In genomic region chr21:25639922-25640670, GRCh38 we compare ENCODE assay signal across 8 cellular contexts. TPM values are rescaled to one million over a fixed set of nuclear protein-coding genes. Genes with fewer than 3 reads are reported as not detected.
DNase-seq lines count a peak whose midpoint lies in the region; ATAC-seq and TF ChIP-seq lines count a peak whose summit lies in the region.

No MANE protein-coding gene starts in this region.

- H2BK5ac ChIP-seq in mesendoderm (ENCODE audit: low read length): no peak overlapping the region

- H3K4me3 Mint-ChIP-seq in activated naive CD4-positive, alpha-beta T cell treated with anti-CD3 and anti-CD28 coated beads for 36 hours: peak overlapping the region; percentile 67

- peaks cover 20% of the 10 kb centered on the region for H3K4me1 Mint-ChIP-seq in activated naive CD4-positive, alpha-beta T cell treated with anti-CD3 and anti-CD28 coated beads for 36 hours (ENCODE audit: low read depth)

- no peaks in the 10 kb centered on the region for H3K79me2 ChIP-seq in mesendoderm (ENCODE audit: control insufficient read depth, insufficient read depth, low read length)

- H3K27ac Mint-ChIP-seq in activated naive CD4-positive, alpha-beta T cell treated with anti-CD3 and anti-CD28 coated beads for 36 hours: no peak overlapping the region

- WGBS in mesendoderm (ENCODE audit: extremely low coverage, insufficient coverage, low lambda C conversion rate): no CpG with 5 or more reads among the region's 41 CpGs
- 1% methylated on average over 41 of the region's 41 CpGs for WGBS in thymus

- H2AK5ac ChIP-seq in mesendoderm (ENCODE audit: low read length): no peak overlapping the region

- no peaks in the 10 kb centered on the region for H3K9me3 Mint-ChIP-seq in activated naive CD4-positive, alpha-beta T cell treated with anti-CD3 and anti-CD28 coated beads for 36 hours

- ATAC-seq in HG03025 (IDR thresholded peaks at IDR 0.05; ENCODE audit: low FRiP score, unreplicated experiment) (peak; percentile 18), SK-N-SH treated with all-trans-retinoic acid at 6 μM for 48 hours (peak; percentile 77)

- no peaks in the 10 kb centered on the region for H3K79me1 ChIP-seq in mesendoderm (ENCODE audit: low read length)

- no peak overlapping the region for H2BK15ac ChIP-seq in mesendoderm (replicated peaks; ENCODE audit: low read depth)

- H3K4me3 ChIP-seq in effector memory CD4-positive, alpha-beta T cell (ENCODE audit: insufficient read depth, low read depth, low read length, poor library complexity, severe bottlenecking): peak overlapping the region; percentile 68
- H3K4me3 ChIP-seq in mesendoderm (ENCODE audit: low read length): peak overlapping the region; percentile 35
- H3K4me3 ChIP-seq in thymus (ENCODE audit: low read length): peak overlapping the region; percentile 65

- intact Hi-C loops in activated naive CD4-positive, alpha-beta T cell treated with anti-CD3 and anti-CD28 coated beads for 36 hours (cut with micrococcal nuclease): loop anchor here (1.0 to 5.0 kb wide), 5 partner anchors 32 to 244 kb away; partner anchors contain the start of genes ATP5PF and GABPA

- peaks cover 3% of the 10 kb centered on the region for H3K27me3 ChIP-seq in effector memory CD4-positive, alpha-beta T cell (replicated peaks; ENCODE audit: control insufficient read depth, insufficient read depth, low read length, poor library complexity, severe bottlenecking)
- H3K27me3 ChIP-seq in mesendoderm (ENCODE audit: insufficient read depth, low read length, poor library complexity) (peaks cover 2% of the 10 kb centered on the region), thymus (ENCODE audit: control insufficient read depth, insufficient read depth) (peaks cover 6% of the 10 kb centered on the region)

- H3K36me3 Mint-ChIP-seq in activated naive CD4-positive, alpha-beta T cell treated with anti-CD3 and anti-CD28 coated beads for 36 hours (ENCODE audit: low read depth): no peaks in the 10 kb centered on the region

- CTCF ChIA-PET in activated naive CD4-positive, alpha-beta T cell treated with anti-CD3 and anti-CD28 coated beads for 36 hours (lab: Charles Lee): interaction anchor here (1.2 to 2.2 kb wide), 2 partner anchors 35 to 151 kb away, joined by 3 to 6 read pairs; no protein-coding TSS in a partner anchor

- peak overlapping the region; percentile 57 for H3K9ac ChIP-seq in mesendoderm (ENCODE audit: low read length)

- H3K18ac ChIP-seq in mesendoderm (ENCODE audit: low read length): no peak overlapping the region

- H3K4ac ChIP-seq in mesendoderm (ENCODE audit: low read depth, low read length): no peak overlapping the region

- no peaks in the 10 kb centered on the region for H3K9me3 ChIP-seq in effector memory CD4-positive, alpha-beta T cell (ENCODE audit: control insufficient read depth, low read length)
- no peaks in the 10 kb centered on the region for H3K9me3 ChIP-seq in thymus (ENCODE audit: control insufficient read depth)

- DNase-seq in activated naive CD4-positive, alpha-beta T cell treated with anti-CD3 and anti-CD28 coated beads for 36 hours: peak; percentile 15
- DNase-seq in activated naive CD4-positive, alpha-beta T cell treated with anti-CD3 and anti-CD28 coated beads, Interleukin-2, amount 50 U/mL, for 16 hours: no peak
- no peak for DNase-seq in effector memory CD4-positive, alpha-beta T cell
- DNase-seq in mesendoderm (peak; percentile 41), RPMI8226 (no peak)

- no peak overlapping the region for H4K5ac ChIP-seq in mesendoderm (ENCODE audit: low read length)

- peak overlapping the region; percentile 87 for H3K4me2 ChIP-seq in mesendoderm (ENCODE audit: low read length)

- H3K27ac ChIP-seq in effector memory CD4-positive, alpha-beta T cell (ENCODE audit: insufficient read depth, low read length, poor library complexity, severe bottlenecking): no peak overlapping the region
- H3K27ac ChIP-seq in mesendoderm (ENCODE audit: low read depth, low read length): no peak overlapping the region
- peak overlapping the region; percentile 31 for H3K27ac ChIP-seq in thymus (ENCODE audit: low read depth)

- H3K23ac ChIP-seq in mesendoderm (ENCODE audit: low read length): no peak overlapping the region

- H4K8ac ChIP-seq in mesendoderm (ENCODE audit: low read depth, low read length): no peak overlapping the region

- H3K36me3 ChIP-seq in effector memory CD4-positive, alpha-beta T cell (ENCODE audit: control insufficient read depth, insufficient read depth, low read length): no peaks in the 10 kb centered on the region
- H3K36me3 ChIP-seq in mesendoderm (ENCODE audit: control insufficient read depth, insufficient read depth, low read length) (no peaks in the 10 kb centered on the region), thymus (ENCODE audit: control insufficient read depth, insufficient read depth) (no peaks in the 10 kb centered on the region)

- peaks cover 4% of the 10 kb centered on the region for H3K4me1 ChIP-seq in effector memory CD4-positive, alpha-beta T cell (ENCODE audit: control insufficient read depth, insufficient read depth, low read length, poor library complexity, severe bottlenecking)
- no peaks in the 10 kb centered on the region for H3K4me1 ChIP-seq in mesendoderm (ENCODE audit: control insufficient read depth, low read depth, low read length)
- peaks cover 2% of the 10 kb centered on the region for H3K4me1 ChIP-seq in thymus (ENCODE audit: control insufficient read depth, insufficient read depth, low read length)

- H2BK120ac ChIP-seq in mesendoderm (ENCODE audit: low read depth, low read length): no peak overlapping the region

- peaks cover 27% of the 10 kb centered on the region for H3K27me3 Mint-ChIP-seq in activated naive CD4-positive, alpha-beta T cell treated with anti-CD3 and anti-CD28 coated beads for 36 hours (ENCODE audit: low read depth)

- peak overlapping the region; percentile 74 for H3K56ac ChIP-seq in mesendoderm (ENCODE audit: low read length)

TF ChIP-seq in SK-N-SH treated with all-trans-retinoic acid at 6 μM for 48 hours, 23 proteins besides CTCF, POLR2A, EP300 and RAD21:
- TF ChIP-seq PATZ1 (CRISPR knock-in tag; IDR thresholded peaks at IDR 0.05; ENCODE audit: borderline replicate concordance): peak; percentile 42; the same call in 1 of the 2 replicates
- no peak for TF ChIP-seq RARB (CRISPR knock-in tag; IDR thresholded peaks at IDR 0.05)

RNA-seq across cellular contexts. Expression of gene JAM2, which starts 1.0 kb away (rescaled TPM):
- total RNA-seq in activated naive CD4-positive, alpha-beta T cell treated with anti-CD3 and anti-CD28 coated beads for 36 hours: under 1 TPM; 0.07 to 0.27 TPM
- polyA plus RNA-seq in mesendoderm (2013, experiment 1 of 2): 1.8 TPM
- polyA plus RNA-seq in mesendoderm (2013, experiment 2 of 2): 1.7 TPM
- polyA plus RNA-seq in thymus: 8.6 TPM

RNA-seq across cellular contexts. Expression of gene MRPL39, which starts 32.8 kb away (rescaled TPM):
- total RNA-seq in activated naive CD4-positive, alpha-beta T cell treated with anti-CD3 and anti-CD28 coated beads for 36 hours: 10 to 100 TPM; 71.4 to 75.8 TPM
- 64.6 TPM for polyA plus RNA-seq in mesendoderm (2013, experiment 1 of 2)
- 62.7 TPM for polyA plus RNA-seq in mesendoderm (2013, experiment 2 of 2)
- 30.9 TPM for polyA plus RNA-seq in thymus

Comparison
In these comparisons a context has a peak if more than half of its experiments do, and no peak if none do; other contexts are left out.
1. DNase-seq: peak in activated naive CD4-positive, alpha-beta T cell treated with anti-CD3 and anti-CD28 coated beads for 36 hours (single experiment) and mesendoderm (single experiment); none in activated naive CD4-positive, alpha-beta T cell treated with anti-CD3 and anti-CD28 coated beads, Interleukin-2, amount 50 U/mL, for 16 hours (single experiment), effector memory CD4-positive, alpha-beta T cell (0 of 3) and RPMI8226 (single experiment).
2. Peak in every context shown above with its lines, with median percentiles within 50 percentile points of each other: H3K4me3 ChIP-seq.